Comparison of ENCODE assay signal across 9 cellular contexts in the genomic region with DNA sequence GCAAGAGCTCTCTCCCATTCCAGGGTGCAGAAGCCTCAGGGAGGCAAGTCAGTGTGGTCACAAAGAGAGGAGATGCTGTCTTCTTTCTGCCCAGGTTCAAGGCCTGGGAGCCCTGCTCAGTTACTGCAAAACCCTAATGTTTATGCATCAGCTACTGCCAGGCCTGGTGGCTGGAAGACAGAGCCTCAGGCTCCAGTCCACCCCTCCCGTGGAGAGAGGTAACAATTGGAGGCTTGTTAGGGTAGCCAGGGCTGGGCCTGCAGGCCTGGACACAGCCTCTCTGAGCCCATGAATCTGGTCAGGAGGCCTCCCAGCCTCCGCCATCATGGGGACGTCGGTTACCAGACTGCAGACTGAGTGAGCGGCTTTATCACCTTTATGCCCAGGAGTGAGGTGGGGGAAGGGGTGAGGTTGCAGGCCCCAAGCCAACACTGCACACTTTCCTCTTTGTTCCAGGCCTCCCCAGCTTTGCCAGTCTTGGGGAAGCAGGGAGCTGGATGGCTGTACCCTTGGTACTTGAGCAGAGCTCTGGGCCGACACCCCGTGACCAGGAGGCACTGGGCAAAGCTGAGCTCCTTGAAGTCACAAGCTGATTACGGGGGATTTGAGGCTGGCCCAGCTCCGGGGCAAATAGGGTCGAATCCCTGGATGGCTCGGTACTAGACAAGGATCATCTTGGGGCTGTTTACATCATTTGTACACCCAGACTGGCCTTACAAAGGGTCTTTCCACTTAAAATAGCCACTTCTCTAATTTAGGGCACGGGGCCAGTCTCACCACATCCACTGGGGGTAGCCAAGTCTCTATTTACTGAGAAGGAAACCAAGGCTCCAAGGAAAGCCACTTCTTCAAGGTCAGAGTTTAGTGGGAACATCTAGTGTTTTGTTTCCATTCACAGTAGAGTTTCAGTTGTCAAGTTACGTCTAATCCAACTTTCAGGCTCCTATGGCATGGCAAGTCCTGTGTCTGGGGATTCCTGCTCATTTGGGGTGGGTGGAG. TPM values are rescaled to one million over a fixed set of nuclear protein-coding genes. Genes with fewer than 3 reads are reported as not detected.
DNase-seq lines count a peak whose midpoint lies in the region; ATAC-seq and TF ChIP-seq lines count a peak whose summit lies in the region.
"Had no signal": no experiment of that assay in that cellular context is flagged by ENCODE, and none has a peak within 500 bp of the region (broad histone marks: within the 10 kb centered on the region; RNA-seq: fewer than 3 reads in every experiment).

No MANE protein-coding gene starts in this region.

- intact Hi-C loops in left ventricle myocardium superior (cut with micrococcal nuclease) = no loop called here

- no peaks in the 10 kb centered on the region for H3K27me3 ChIP-seq in WERI-Rb-1 (ENCODE audit: insufficient read depth, low read depth, severe bottlenecking)

- no peaks in the 10 kb centered on the region for H3K9me3 Mint-ChIP-seq in stimulated activated naive CD8-positive, alpha-beta T cell treated with anti-CD3 and anti-CD28 coated beads, Interleukin-15, amount 100 ng/mL, for 72 hours

- H3K9me3 ChIP-seq in WERI-Rb-1 (ENCODE audit: severe bottlenecking) = no peaks in the 10 kb centered on the region
- H3K9me3 ChIP-seq: lower lobe of right lung had no signal

- peak overlapping the region; percentile 79 for H3K27ac ChIP-seq in WERI-Rb-1
- H3K27ac ChIP-seq: lower lobe of right lung had no signal

- peaks cover 59% of the 10 kb centered on the region for H3K36me3 ChIP-seq in WERI-Rb-1
- H3K36me3 ChIP-seq: lower lobe of right lung had no signal

- peaks cover 82% of the 10 kb centered on the region for H3K4me1 Mint-ChIP-seq in stimulated activated naive CD8-positive, alpha-beta T cell treated with anti-CD3 and anti-CD28 coated beads, Interleukin-15, amount 100 ng/mL, for 72 hours

- no peaks in the 10 kb centered on the region for H3K27me3 Mint-ChIP-seq in stimulated activated naive CD8-positive, alpha-beta T cell treated with anti-CD3 and anti-CD28 coated beads, Interleukin-15, amount 100 ng/mL, for 72 hours

- H3K27ac Mint-ChIP-seq in stimulated activated naive CD8-positive, alpha-beta T cell treated with anti-CD3 and anti-CD28 coated beads, Interleukin-15, amount 100 ng/mL, for 72 hours = peak overlapping the region in 1 of 2 donors; percentile 89

- no peak for TF ChIP-seq CTCF in WERI-Rb-1 (IDR thresholded peaks at IDR 0.05; ENCODE audit: low read depth, low read length)

- H3K4me3 ChIP-seq in WERI-Rb-1 (ENCODE audit: low read depth, low read length) = no peak overlapping the region; the same call in 1 of the 2 replicates
- H3K4me3 ChIP-seq: lower lobe of right lung had no signal

- ATAC-seq in left ventricle myocardium superior = peak; percentile 9
- ATAC-seq in stimulated activated naive CD8-positive, alpha-beta T cell treated with anti-CD3 and anti-CD28 coated beads, Interleukin-15, amount 100 ng/mL, for 72 hours = no peak
- ATAC-seq in GM21529 (IDR thresholded peaks at IDR 0.05; ENCODE audit: unreplicated experiment) = no peak

- peak; percentile 51 for DNase-seq in activated CD8-positive, alpha-beta memory T cell treated with anti-CD3 and anti-CD28 coated beads, Interleukin-2, amount 50 U/mL, for 48 hours
- DNase-seq in activated CD8-positive, alpha-beta memory T cell treated with anti-CD3 and anti-CD28 coated beads, Interleukin-2, amount 50 U/mL, for 4 hours = no peak
- DNase-seq in WERI-Rb-1 = peak; percentile 92
- DNase-seq in left ventricle myocardium superior = no peak
- no peak for DNase-seq in stimulated activated naive CD8-positive, alpha-beta T cell treated with anti-CD3 and anti-CD28 coated beads, Interleukin-15, amount 100 ng/mL, for 72 hours
- DNase-seq in 8988T = no peak
- no peak for DNase-seq in activated CD4-positive, CD25-positive, alpha-beta regulatory T cell treated with anti-CD3 and anti-CD28 coated beads, Interleukin-2, amount 50 U/mL, for 72 hours
- DNase-seq: lower lobe of right lung had no signal

- peak overlapping the region; percentile 29 to 42 for H3K4me3 Mint-ChIP-seq in stimulated activated naive CD8-positive, alpha-beta T cell treated with anti-CD3 and anti-CD28 coated beads, Interleukin-15, amount 100 ng/mL, for 72 hours

RNA-seq across cellular contexts. Expression of gene SLC2A1, which starts 5.2 kb away (rescaled TPM):
- 38.5 TPM for total RNA-seq in left ventricle myocardium superior

Comparison
In these comparisons a context has a peak if more than half of its experiments do, and no peak if none do; other contexts are left out.
1. DNase-seq: peak in activated CD8-positive, alpha-beta memory T cell treated with anti-CD3 and anti-CD28 coated beads, Interleukin-2, amount 50 U/mL, for 48 hours (single experiment) and WERI-Rb-1 (single experiment); none in activated CD8-positive, alpha-beta memory T cell treated with anti-CD3 and anti-CD28 coated beads, Interleukin-2, amount 50 U/mL, for 4 hours (single experiment), left ventricle myocardium superior (single experiment), stimulated activated naive CD8-positive, alpha-beta T cell treated with anti-CD3 and anti-CD28 coated beads, Interleukin-15, amount 100 ng/mL, for 72 hours (0 of 2), 8988T (single experiment) and activated CD4-positive, CD25-positive, alpha-beta regulatory T cell treated with anti-CD3 and anti-CD28 coated beads, Interleukin-2, amount 50 U/mL, for 72 hours (single experiment).